ENCODE assay signal across 25 cellular contexts in genomic region chr5:30765227-30765626, GRCh38.
A peak's percentile ranks its signal among the peaks of the same experiment; 100 is the strongest.
DNase-seq lines count a peak whose midpoint lies in the region; ATAC-seq, FAIRE-seq and TF ChIP-seq lines count a peak whose summit lies in the region.
"Had no signal": no experiment of that assay in that cellular context is flagged by ENCODE, and none has a peak within 500 bp of the region (broad histone marks: within the 10 kb centered on the region; RNA-seq: fewer than 3 reads in every experiment).

No MANE protein-coding gene starts in this region.

- POLR2A ChIA-PET in HepG2 (lab: Yijun Ruan, JAX), result no interaction called here

- no peak for TF ChIP-seq RAD21 in HepG2 (CRISPR knock-in tag; IDR thresholded peaks at IDR 0.05)

- no TSS peak for BruUV-seq in HepG2 (replicated peaks; lab: Mats Ljungman, UMichigan)

- H2AFZ ChIP-seq in HepG2 (ENCODE audit: low read length), result no peak overlapping the region

- H3K9me3 ChIP-seq in HepG2 (ENCODE audit: low read length) (no peaks in the 10 kb centered on the region), transverse colon (no peaks in the 10 kb centered on the region)
- H3K9me3 ChIP-seq: SK-N-SH, tibial nerve had no signal

- H3K4me1 ChIP-seq in HepG2 (ENCODE audit: insufficient read depth, low read length) (no peaks in the 10 kb centered on the region), transverse colon (no peaks in the 10 kb centered on the region)
- H3K4me1 ChIP-seq: tibial nerve had no signal

- H4K20me1 ChIP-seq in HepG2 (ENCODE audit: insufficient read depth, low read length), result no peaks in the 10 kb centered on the region

- in situ Hi-C loops in HepG2 (cut with HindIII; ENCODE audit: extremely low pct_ligation_motif_present, low pct_unique_long_range_greater_than_20kb), result no loop called here
- in situ Hi-C loops in transverse colon (cut with MboI; ENCODE audit: low pct_ligation_motif_present in 1 of 4, low pct_unique_long_range_greater_than_20kb in 1 of 4, low sequenced_read_pairs in 3 of 4), result no loop called here

- WGBS in HepG2 (ENCODE audit: low lambda C conversion rate), result 0% methylated on average over 2 of the region's 2 CpGs
- WGBS in transverse colon (ENCODE audit: low coverage in 1 of 2), 2 donors, result 32 to 52% methylated on average over 2 of the region's 2 CpGs

- intact Hi-C loops in HepG2 (cut with micrococcal nuclease; ENCODE audit: unreplicated experiment), result no loop called here
- intact Hi-C loops in transverse colon (cut with DNase I; ENCODE audit: low total_unique reads), result no loop called here

- DNase-seq in HT1080 (ENCODE audit: low read depth) (peak; percentile 33), astrocyte of the hippocampus (ENCODE audit: low read depth, low spot score) (peak; percentile 85), kidney glomerular epithelial cell (lab: John Stamatoyannopoulos, UW) (peak; percentile 66), HepG2 (ENCODE audit: low spot score) (no peak), transverse colon (no peak)
- DNase-seq: activated CD4-positive, alpha-beta T cell treated with anti-CD3 and anti-CD28 coated beads, Interleukin-2, amount 50 U/mL, for 48 hours; activated gamma-delta T cell treated with Interleukin-2 at 50 U/mL for 16 hours; amygdala; C1 segment of cervical spinal cord; Calu3; effector CD8-positive, alpha-beta T cell; Kasumi-1; midbrain; NCI-H1092 treated with DMSO at 0.1 percent for 48 hours; NCI-H2081; SK-N-SH; small intestine; stimulated activated CD4-positive, alpha-beta T cell treated with anti-CD3 and anti-CD28 coated beads, Interleukin-4, amount 100 ng/mL, for 1 hour; WERI-Rb-1 had no signal

- TF ChIP-seq EP300 in HepG2 (IDR thresholded peaks at IDR 0.05; ENCODE audit: low read depth in 2 of 2, low read length in 2 of 2), result no peak
- TF ChIP-seq EP300 in HepG2 (CRISPR knock-in tag; IDR thresholded peaks at IDR 0.05; ENCODE audit: borderline replicate concordance), result no peak
- no peak for TF ChIP-seq EP300 in transverse colon (IDR thresholded peaks at IDR 0.05; ENCODE audit: low read depth)

- no peak overlapping the region for H3K9ac ChIP-seq in HepG2 (ENCODE audit: insufficient read depth, low read depth, low read length)
- H3K9ac ChIP-seq: SK-N-SH had no signal

- no peak for TF ChIP-seq CTCF in HepG2 (CRISPR knock-in tag; IDR thresholded peaks at IDR 0.05)
- TF ChIP-seq CTCF in transverse colon (IDR thresholded peaks at IDR 0.05), result no peak

- H3K27me3 ChIP-seq in HepG2 (ENCODE audit: control insufficient read depth in 1 of 2, insufficient read depth in 2 of 2, low read length in 2 of 2) (no peaks in the 10 kb centered on the region), transverse colon (no peaks in the 10 kb centered on the region)
- H3K27me3 ChIP-seq: tibial nerve had no signal

- no peak overlapping the region for H3K4me3 ChIP-seq in HepG2 (replicated peaks in 1 of 3; ENCODE audit: insufficient read depth in 1 of 3, low read depth in 2 of 3, low read length in 3 of 3)
- no peak overlapping the region for H3K4me3 ChIP-seq in transverse colon

- TF ChIP-seq POLR2A in HepG2 (IDR thresholded peaks at IDR 0.05; ENCODE audit: insufficient read depth in 1 of 2, low read depth in 2 of 2, low read length in 2 of 2) (no peak), transverse colon (IDR thresholded peaks at IDR 0.05) (no peak)

- H3K4me2 ChIP-seq in HepG2 (ENCODE audit: low read depth, low read length), result no peak overlapping the region
- H3K4me2 ChIP-seq: SK-N-SH had no signal

- ATAC-seq in HepG2 (no peak), HG03521 (IDR thresholded peaks at IDR 0.05; ENCODE audit: unreplicated experiment) (no peak), HG03432 (IDR thresholded peaks at IDR 0.05; ENCODE audit: unreplicated experiment) (no peak)
- ATAC-seq: esophagus mucosa had no signal

- no peak for FAIRE-seq in HepG2 (lab: Jason Lieb, UNC)
- FAIRE-seq: GM18507 had no signal

- H3K36me3 ChIP-seq in HepG2 (replicated peaks in 1 of 2; ENCODE audit: control insufficient read depth in 1 of 2, insufficient read depth in 2 of 2, low read length in 2 of 2) (no peaks in the 10 kb centered on the region), transverse colon (no peaks in the 10 kb centered on the region)
- H3K36me3 ChIP-seq: tibial nerve, WERI-Rb-1 had no signal

- H3K27ac ChIP-seq in HepG2 (ENCODE audit: extremely low read length, insufficient read depth, low read length), result no peak overlapping the region
- H3K27ac ChIP-seq in transverse colon, result no peak overlapping the region
- H3K27ac ChIP-seq: RWPE1, tibial nerve, WERI-Rb-1 had no signal

- H3K79me2 ChIP-seq in HepG2 (ENCODE audit: insufficient read depth, low read length), result no peaks in the 10 kb centered on the region

- CTCF ChIA-PET in HepG2 (lab: Yijun Ruan, JAX; ENCODE audit: low intra/inter-chr PET ratio, low total read pairs), result no interaction called here

TF ChIP-seq in HepG2, 621 proteins besides CTCF, POLR2A, EP300 and RAD21 (continues in another document):
- no peak for TF ChIP-seq ZBTB44 (CRISPR knock-in tag; IDR thresholded peaks at IDR 0.05)
- TF ChIP-seq BHLHE40 (IDR thresholded peaks at IDR 0.05; ENCODE audit: low read length), result no peak
- TF ChIP-seq TERF1 (CRISPR knock-in tag; IDR thresholded peaks at IDR 0.05), result no peak
- no peak for TF ChIP-seq MLLT10 (CRISPR knock-in tag; IDR thresholded peaks at IDR 0.05)
- TF ChIP-seq MAF1 (CRISPR knock-in tag; IDR thresholded peaks at IDR 0.05; ENCODE audit: borderline replicate concordance), result no peak
- no peak for TF ChIP-seq ZNF121 (CRISPR knock-in tag; IDR thresholded peaks at IDR 0.05)
- TF ChIP-seq ZNF839 (CRISPR knock-in tag; IDR thresholded peaks at IDR 0.05; ENCODE audit: borderline replicate concordance), result no peak
- TF ChIP-seq FOXO1 (CRISPR knock-in tag; IDR thresholded peaks at IDR 0.05), result no peak
- TF ChIP-seq ZNF703 (CRISPR knock-in tag; IDR thresholded peaks at IDR 0.05; ENCODE audit: borderline replicate concordance), result no peak
- TF ChIP-seq ZNF879 (CRISPR knock-in tag; IDR thresholded peaks at IDR 0.05), result no peak
- TF ChIP-seq PBX3 (CRISPR knock-in tag; IDR thresholded peaks at IDR 0.05; ENCODE audit: borderline replicate concordance), result no peak
- no peak for TF ChIP-seq BCL6 (CRISPR knock-in tag; IDR thresholded peaks at IDR 0.05)
- no peak for TF ChIP-seq ZGPAT (CRISPR knock-in tag; IDR thresholded peaks at IDR 0.05)
- no peak for TF ChIP-seq HMG20B (CRISPR knock-in tag; conservative IDR thresholded peaks at IDR 0.05)
- no peak for TF ChIP-seq TOE1 (CRISPR knock-in tag; IDR thresholded peaks at IDR 0.05)
- no peak for TF ChIP-seq ZNF546 (CRISPR knock-in tag; conservative IDR thresholded peaks at IDR 0.05)
- TF ChIP-seq HES4 (CRISPR knock-in tag; IDR thresholded peaks at IDR 0.05; ENCODE audit: borderline replicate concordance), result no peak
- no peak for TF ChIP-seq SMYD3 (CRISPR knock-in tag; IDR thresholded peaks at IDR 0.05)

Comparison
In these comparisons a context has a peak if more than half of its experiments do, and no peak if none do; other contexts are left out.
1. DNase-seq: peak in HT1080 (single experiment), astrocyte of the hippocampus (single experiment) and kidney glomerular epithelial cell (single experiment); none in HepG2 (single experiment) and transverse colon (single experiment).